9 cellular contexts compared by ENCODE assay signal in the genomic region with DNA sequence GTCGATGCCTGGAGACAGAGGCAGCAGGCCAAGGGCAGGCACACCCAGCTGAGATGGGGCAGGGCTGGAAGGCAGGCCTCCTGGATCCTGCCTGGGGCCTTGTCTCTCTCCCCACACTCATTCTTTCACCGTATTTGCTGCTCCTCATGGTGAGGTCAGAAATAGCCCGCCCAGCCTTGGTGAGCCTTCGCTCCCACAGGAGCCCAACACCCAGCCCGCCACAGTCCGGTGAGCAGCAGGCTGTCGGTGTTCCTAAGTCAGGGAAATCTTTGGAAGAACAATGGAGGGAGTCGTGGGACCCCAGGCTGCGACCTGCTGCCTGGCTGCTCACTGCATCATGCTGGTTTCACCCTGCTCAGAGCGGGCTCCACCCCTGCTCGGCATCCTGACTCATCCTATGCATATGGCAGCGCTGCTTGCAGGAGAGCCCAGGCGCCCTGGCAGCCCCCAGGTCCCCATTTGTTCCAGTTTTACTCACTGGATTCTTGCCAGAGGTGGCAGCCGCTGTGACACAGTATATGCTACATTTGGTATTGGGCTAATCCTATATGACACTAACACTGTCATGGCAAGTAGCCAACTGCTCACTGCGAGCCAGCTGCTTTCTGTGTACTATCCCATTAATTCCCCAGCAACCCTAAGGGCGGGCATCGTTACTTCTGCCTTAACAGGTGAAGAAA. TPM values are rescaled to one million over a fixed set of nuclear protein-coding genes. Genes with fewer than 3 reads are reported as not detected.
DNase-seq lines count a peak whose midpoint lies in the region; ATAC-seq and TF ChIP-seq lines count a peak whose summit lies in the region.
"Had no signal": no experiment of that assay in that cellular context is flagged by ENCODE, and none has a peak within 500 bp of the region (broad histone marks: within the 10 kb centered on the region; RNA-seq: fewer than 3 reads in every experiment).

No MANE protein-coding gene starts in this region.

- no peak overlapping the region for H3K27ac ChIP-seq in breast epithelium
- peak overlapping the region; percentile 56 for H3K27ac ChIP-seq in vagina
- H3K27ac ChIP-seq: C4-2B had no signal

- no peaks in the 10 kb centered on the region for H3K36me3 ChIP-seq in breast epithelium
- peaks cover 0 to 21% of the 10 kb centered on the region in 2 donors for H3K36me3 ChIP-seq in vagina

- H3K4me3 ChIP-seq in breast epithelium (no peak overlapping the region), vagina (no peak overlapping the region)

- H3K4me3 Mint-ChIP-seq in MCF 10A (ENCODE audit: unreplicated experiment): no peak overlapping the region

- H3K4me1 Mint-ChIP-seq in MCF 10A (ENCODE audit: insufficient read depth, unreplicated experiment): peaks cover 7% of the 10 kb centered on the region

- peaks cover 42% of the 10 kb centered on the region for H3K36me3 Mint-ChIP-seq in MCF 10A (ENCODE audit: insufficient read depth, unreplicated experiment)

- BruUV-seq in MCF 10A (replicated peaks; lab: Mats Ljungman, UMichigan): no TSS peak

- H3K27ac Mint-ChIP-seq in MCF 10A (ENCODE audit: low read depth, unreplicated experiment): peak overlapping the region; percentile 82

- H3K27me3 Mint-ChIP-seq in MCF 10A (ENCODE audit: insufficient read depth, unreplicated experiment): no peaks in the 10 kb centered on the region

- no peaks in the 10 kb centered on the region for H3K9me3 ChIP-seq in breast epithelium
- no peaks in the 10 kb centered on the region for H3K9me3 ChIP-seq in vagina

- CTCF ChIA-PET in MCF 10A (lab: Yijun Ruan, JAX): interaction anchor here (0.5 to 0.7 kb wide), 3 partner anchors 127 to 656 kb away, joined by 3 to 5 read pairs (median 3); no protein-coding TSS in a partner anchor

- H3K9me3 Mint-ChIP-seq in MCF 10A (ENCODE audit: unreplicated experiment): no peaks in the 10 kb centered on the region

- ATAC-seq in GM18519 (IDR thresholded peaks at IDR 0.05; ENCODE audit: low FRiP score, unreplicated experiment) (no peak), GM21576 (IDR thresholded peaks at IDR 0.05; ENCODE audit: unreplicated experiment) (no peak)

- DNase-seq in MCF 10A (ENCODE audit: unreplicated experiment) (no peak), breast epithelium (ENCODE audit: low spot score in 2 of 2) (no peak), SHP77 (lab: John Stamatoyannopoulos, UW) (peak; percentile 95), islet precursor cell (peak; percentile 87), vagina (ENCODE audit: extremely low spot score in 2 of 2) (no peak)
- no peak for DNase-seq in stimulated activated CD4-positive, alpha-beta T cell treated with anti-CD3 and anti-CD28 coated beads, Interleukin-12 subunit alpha, Interleukin-12 subunit beta, amount 100 ng/mL, for 4 hours

- POLR2A ChIA-PET in MCF 10A (lab: Yijun Ruan, JAX): no interaction called here

- H3K27me3 ChIP-seq in breast epithelium: no peaks in the 10 kb centered on the region
- H3K27me3 ChIP-seq in vagina: no peaks in the 10 kb centered on the region

- H3K4me1 ChIP-seq in breast epithelium (no peaks in the 10 kb centered on the region), vagina (peaks cover 20% of the 10 kb centered on the region)

- TF ChIP-seq POLR2A in breast epithelium (IDR thresholded peaks at IDR 0.05) (no peak), vagina (IDR thresholded peaks at IDR 0.05) (no peak)

- no peak for TF ChIP-seq CTCF in MCF 10A (IDR thresholded peaks at IDR 0.05; ENCODE audit: unreplicated experiment)
- no peak for TF ChIP-seq CTCF in breast epithelium (IDR thresholded peaks at IDR 0.05)
- TF ChIP-seq CTCF in vagina (IDR thresholded peaks at IDR 0.05): no peak

- intact Hi-C loops in MCF 10A (cut with micrococcal nuclease): no loop called here
- intact Hi-C loops in breast epithelium (cut with DNase I; ENCODE audit: low total_unique reads): no loop called here
- intact Hi-C loops in vagina (cut with DNase I): no loop called here

RNA-seq across cellular contexts. Expression of gene NCS1, which starts 53.2 kb away (rescaled TPM):
- total RNA-seq in MCF 10A (2022) (27.8 and 41.3 TPM in 2 replicates), breast epithelium (1 to 10 TPM; 3.2 to 3.9 (median 3.4) TPM), vagina (20.4 TPM)

Comparison
In these comparisons a context has a peak if more than half of its experiments do, and no peak if none do; other contexts are left out.
1. DNase-seq: peak in SHP77 (2 of 2) and islet precursor cell (single experiment); none in MCF 10A (single experiment), breast epithelium (0 of 2), vagina (0 of 2) and stimulated activated CD4-positive, alpha-beta T cell treated with anti-CD3 and anti-CD28 coated beads, Interleukin-12 subunit alpha, Interleukin-12 subunit beta, amount 100 ng/mL, for 4 hours (single experiment).